ENCODE assay signal across 8 cellular contexts in genomic region chr6:89432875-89433636, GRCh38. TPM values are rescaled to one million over a fixed set of nuclear protein-coding genes. Genes with fewer than 3 reads are reported as not detected.
DNase-seq lines count a peak whose midpoint lies in the region; ATAC-seq and TF ChIP-seq lines count a peak whose summit lies in the region.

Gene ANKRD6, plus strand, starts transcription at chr6:89433152. Its CDS starts 133,825 bp downstream, at chr6:89566977.

- H3K79me2 ChIP-seq in OCI-LY3 (ENCODE audit: low read length) = no peaks in the 10 kb centered on the region

- no peaks in the 10 kb centered on the region for H4K20me1 ChIP-seq in OCI-LY3 (ENCODE audit: insufficient read depth, low read length)

- H3K36me3 ChIP-seq in OCI-LY3 (replicated peaks; ENCODE audit: low read depth, low read length) = no peaks in the 10 kb centered on the region

- H3K36me3 Mint-ChIP-seq in CD4-positive, alpha-beta T cell (ENCODE audit: low read depth) = no peaks in the 10 kb centered on the region
- H3K36me3 Mint-ChIP-seq in activated T-cell treated with anti-CD3 and anti-CD28 coated beads, Interleukin-2, amount 50 U/mL, for 4 hours (ENCODE audit: insufficient read depth) = no peaks in the 10 kb centered on the region
- no peaks in the 10 kb centered on the region for H3K36me3 Mint-ChIP-seq in naive thymus-derived CD8-positive, alpha-beta T cell

- H3K27ac ChIP-seq in CD4-positive, alpha-beta T cell (ENCODE audit: low read depth, low read length) = no peak within 1 kb of the TSS
- no peak within 1 kb of the TSS for H3K27ac ChIP-seq in OCI-LY3 (ENCODE audit: low read length)

- H3K4me3 ChIP-seq in OCI-LY3 (ENCODE audit: low read length) = peak within 1 kb of the TSS; percentile 80

- H3K27me3 ChIP-seq in CD4-positive, alpha-beta T cell (ENCODE audit: control insufficient read depth, insufficient read depth, low read length) = no peaks in the 10 kb centered on the region
- H3K27me3 ChIP-seq in OCI-LY3 (ENCODE audit: low read depth, low read length) = peaks cover 6% of the 10 kb centered on the region

- peak within 1 kb of the TSS; percentile 98 for H3K4me3 Mint-ChIP-seq in CD4-positive, alpha-beta T cell
- H3K4me3 Mint-ChIP-seq in activated T-cell treated with anti-CD3 and anti-CD28 coated beads, Interleukin-2, amount 50 U/mL, for 4 hours = peak within 1 kb of the TSS; percentile 85
- peak within 1 kb of the TSS; percentile 79 to 95 (median 90) for H3K4me3 Mint-ChIP-seq in naive thymus-derived CD8-positive, alpha-beta T cell

- DNase-seq in CD4-positive, alpha-beta T cell = peak; percentile 57 to 86 (median 76)
- DNase-seq in activated T-cell treated with anti-CD3 and anti-CD28 coated beads, Interleukin-2, amount 50 U/mL, for 4 hours = peak; percentile 85
- DNase-seq in fibroblast of gingiva (ENCODE audit: low read depth) = peak; percentile 31
- DNase-seq in naive thymus-derived CD8-positive, alpha-beta T cell = peak; percentile 69 to 90 (median 84)
- DNase-seq in stimulated activated naive CD4-positive, alpha-beta T cell (lab: John Stamatoyannopoulos, UW) = peak; percentile 44 to 87 (median 74)

- H3K4me1 Mint-ChIP-seq in CD4-positive, alpha-beta T cell (ENCODE audit: low read depth) = peaks cover 35% of the 10 kb centered on the region
- peaks cover 23% of the 10 kb centered on the region for H3K4me1 Mint-ChIP-seq in activated T-cell treated with anti-CD3 and anti-CD28 coated beads, Interleukin-2, amount 50 U/mL, for 4 hours (ENCODE audit: low read depth)
- H3K4me1 Mint-ChIP-seq in naive thymus-derived CD8-positive, alpha-beta T cell = peaks cover 10 to 34% (median 28%) of the 10 kb centered on the region in 4 donors

- no peaks in the 10 kb centered on the region for H3K9me3 Mint-ChIP-seq in CD4-positive, alpha-beta T cell
- H3K9me3 Mint-ChIP-seq in activated T-cell treated with anti-CD3 and anti-CD28 coated beads, Interleukin-2, amount 50 U/mL, for 4 hours = no peaks in the 10 kb centered on the region
- H3K9me3 Mint-ChIP-seq in naive thymus-derived CD8-positive, alpha-beta T cell = no peaks in the 10 kb centered on the region

- CTCF ChIA-PET in CD4-positive, alpha-beta T cell (lab: Charles Lee) = interaction anchor here (1.3 to 1.4 kb wide), 3 partner anchors 175 to 180 kb away, joined by 5 to 7 read pairs (median 6); no protein-coding TSS in a partner anchor

- H3K4me2 ChIP-seq in OCI-LY3 (ENCODE audit: low read length) = peak within 1 kb of the TSS; percentile 90

- peak within 1 kb of the TSS; percentile 32; the same call in 1 of the 2 replicates for H3K9ac ChIP-seq in OCI-LY3 (ENCODE audit: low read length)

- TF ChIP-seq CTCF in CD4-positive, alpha-beta T cell (IDR thresholded peaks at IDR 0.05) = peak; percentile 69
- TF ChIP-seq CTCF in OCI-LY3 (IDR thresholded peaks at IDR 0.05; ENCODE audit: low read depth, low read length) = peak; percentile 60

- intact Hi-C loops in CD4-positive, alpha-beta T cell (cut with DNase I, micrococcal nuclease) = loop anchor here (1.0 to 10.0 kb wide), 6 partner anchors 176 to 1049 kb away; partner anchors contain the start of genes MDN1 (in 1 of the 2) and RNGTT (in 1 of the 2)

- H3K27me3 Mint-ChIP-seq in CD4-positive, alpha-beta T cell = no peaks in the 10 kb centered on the region
- peaks cover 6% of the 10 kb centered on the region for H3K27me3 Mint-ChIP-seq in activated T-cell treated with anti-CD3 and anti-CD28 coated beads, Interleukin-2, amount 50 U/mL, for 4 hours (ENCODE audit: low read depth)
- peaks cover 0 to 1% (median 0%) of the 10 kb centered on the region in 5 donors for H3K27me3 Mint-ChIP-seq in naive thymus-derived CD8-positive, alpha-beta T cell

- H3K4me1 ChIP-seq in OCI-LY3 (ENCODE audit: low read length) = peaks cover 4% of the 10 kb centered on the region; the same call in 1 of the 2 replicates

- no peaks in the 10 kb centered on the region for H3K9me3 ChIP-seq in CD4-positive, alpha-beta T cell (ENCODE audit: control insufficient read depth, low read length)
- no peaks in the 10 kb centered on the region for H3K9me3 ChIP-seq in OCI-LY3 (ENCODE audit: insufficient read depth, low read length)

- H2AFZ ChIP-seq in OCI-LY3 (ENCODE audit: low read depth, low read length) = peak within 1 kb of the TSS; percentile 89; the same call in 1 of the 2 replicates

- peak within 1 kb of the TSS; percentile 73 for H3K27ac Mint-ChIP-seq in CD4-positive, alpha-beta T cell
- peak within 1 kb of the TSS; percentile 57 to 92 (median 75) for H3K27ac Mint-ChIP-seq in naive thymus-derived CD8-positive, alpha-beta T cell

- POLR2A ChIA-PET in CD4-positive, alpha-beta T cell (lab: Charles Lee) = interaction anchor here (0.5 to 1.7 kb wide), 5 partner anchors 62 to 1160 kb away, joined by 3 to 6 read pairs (median 4); partner anchors contain the start of genes LYRM2 and PNRC1
- POLR2A ChIA-PET in naive thymus-derived CD8-positive, alpha-beta T cell (lab: Charles Lee) = no interaction called here

- ATAC-seq in CD4-positive, alpha-beta T cell (ENCODE audit: poor library complexity) = peak; percentile 94
- ATAC-seq in GM19395 (IDR thresholded peaks at IDR 0.05; ENCODE audit: unreplicated experiment) (peak; percentile 78), HG03469 (IDR thresholded peaks at IDR 0.05; ENCODE audit: unreplicated experiment) (peak; percentile 75)
- ATAC-seq in activated T-cell treated with anti-CD3 and anti-CD28 coated beads, Interleukin-2, amount 50 U/mL, for 4 hours = peak; percentile 96 to 99
- peak; percentile 90 to 91 for ATAC-seq in naive thymus-derived CD8-positive, alpha-beta T cell

RNA-seq across cellular contexts. Expression of gene ANKRD6, which starts in this region (rescaled TPM):
- 1 to 10 TPM; 3.8 to 4.8 TPM for total RNA-seq in CD4-positive, alpha-beta T cell
- total RNA-seq in activated T-cell treated with anti-CD3 and anti-CD28 coated beads, Interleukin-2, amount 50 U/mL, for 4 hours = 1 to 10 TPM; 2.3 to 2.7 (median 2.7) TPM
- total RNA-seq in naive thymus-derived CD8-positive, alpha-beta T cell = 1 to 10 TPM; 4.6 to 5.8 TPM
- polyA plus RNA-seq in naive thymus-derived CD8-positive, alpha-beta T cell = 1 to 10 TPM; 2.1 to 3.1 (median 3.0) TPM

Comparison
In these comparisons a context has a peak if more than half of its experiments do, and no peak if none do; other contexts are left out.
1. DNase-seq: peak in every context shown above with its lines; median percentile 85 in activated T-cell treated with anti-CD3 and anti-CD28 coated beads, Interleukin-2, amount 50 U/mL, for 4 hours; 84 in naive thymus-derived CD8-positive, alpha-beta T cell; 76 in CD4-positive, alpha-beta T cell; 74 in stimulated activated naive CD4-positive, alpha-beta T cell; 31 in fibroblast of gingiva.